In genomic region chr6:146028250-146028789, GRCh38 we compare ENCODE assay signal across 9 cellular contexts. TPM values are rescaled to one million over a fixed set of nuclear protein-coding genes. Genes with fewer than 3 reads are reported as not detected.
DNase-seq lines count a peak whose midpoint lies in the region; ATAC-seq and TF ChIP-seq lines count a peak whose summit lies in the region.
"Had no signal": no experiment of that assay in that cellular context is flagged by ENCODE, and none has a peak within 500 bp of the region (broad histone marks: within the 10 kb centered on the region; RNA-seq: fewer than 3 reads in every experiment).

No MANE protein-coding gene starts in this region.

- H3K4me1 ChIP-seq in SJSA1 (replicated peaks): no peaks in the 10 kb centered on the region

- H3K27ac ChIP-seq in SJSA1: no peak overlapping the region

- H3K4me3 ChIP-seq in SJSA1: no peak overlapping the region
- peak overlapping the region; percentile 18 for H3K4me3 ChIP-seq in kidney epithelial cell (ENCODE audit: low read depth, low read length)

- DNase-seq in GM13976 (ENCODE audit: low spot score): peak; percentile 72
- DNase-seq in SJSA1 (ENCODE audit: low read depth in 1 of 2, low spot score in 2 of 2): peak; percentile 32 to 55
- DNase-seq in cerebellum (ENCODE audit: low spot score): peak; percentile 63
- peak; percentile 10 for DNase-seq in kidney epithelial cell (ENCODE audit: low read depth)
- DNase-seq in stimulated activated CD4-positive, alpha-beta T cell treated with anti-CD3 and anti-CD28 coated beads, Interleukin-4, amount 100 ng/mL, for 48 hours (ENCODE audit: low read depth in 2 of 2): peak; percentile 16 to 35
- no peak for DNase-seq in NCI-H524 treated with DMSO at 0.1 percent for 48 hours (lab: John Stamatoyannopoulos, UW)
- no peak for DNase-seq in SHP77 treated with DMSO at 0.1 percent for 48 hours (lab: John Stamatoyannopoulos, UW)

- TF ChIP-seq CTCF in GM13976 (IDR thresholded peaks at IDR 0.05; ENCODE audit: borderline replicate concordance, control extremely low read depth, extremely low read depth, insufficient read depth, missing control alignments) (no peak), kidney epithelial cell (IDR thresholded peaks at IDR 0.05; ENCODE audit: insufficient read depth, low read length, poor library complexity, severe bottlenecking) (no peak)

- in situ Hi-C loops in GM13976 (cut with MboI; ENCODE audit: low sequenced_read_pairs, unreplicated experiment): no loop called here

- H3K9me3 ChIP-seq in SJSA1 (replicated peaks): no peaks in the 10 kb centered on the region

- peak; percentile 66 for ATAC-seq in HG02763 (IDR thresholded peaks at IDR 0.05; ENCODE audit: unreplicated experiment)

- H3K27me3 ChIP-seq in SJSA1 (replicated peaks) (no peaks in the 10 kb centered on the region; the same call in 1 of the 2 replicates), kidney epithelial cell (ENCODE audit: control insufficient read depth, insufficient read depth, low read length) (peaks cover 29% of the 10 kb centered on the region)

- H3K36me3 ChIP-seq in SJSA1 (no peaks in the 10 kb centered on the region), kidney epithelial cell (ENCODE audit: control insufficient read depth, insufficient read depth, low read length) (no peaks in the 10 kb centered on the region)

RNA-seq across cellular contexts. Expression of gene GRM1, which starts 0.5 kb away (rescaled TPM):
- total RNA-seq in SJSA1 (2014; rRNA removed; shearing (Covaris generic)): not detected in 2 replicates
- 28.9 TPM for total RNA-seq in cerebellum
- total RNA-seq in kidney epithelial cell: under 0.01 TPM in 1 of 2 replicates, not detected in the other
- total RNA-seq: T-helper 1 cell treated with Interleukin-12 subunit alpha and Interleukin-12 subunit beta and Interleukin-4 antibody, amounts not matched to agents 30 ng/mL and 1 ng/mL, for 36 hours had no signal

Comparison
In these comparisons a context has a peak if more than half of its experiments do, and no peak if none do; other contexts are left out.
1. DNase-seq: peak in GM13976 (single experiment), SJSA1 (2 of 2), cerebellum (single experiment), kidney epithelial cell (single experiment) and stimulated activated CD4-positive, alpha-beta T cell treated with anti-CD3 and anti-CD28 coated beads, Interleukin-4, amount 100 ng/mL, for 48 hours (2 of 2); none in NCI-H524 treated with DMSO at 0.1 percent for 48 hours (single experiment) and SHP77 treated with DMSO at 0.1 percent for 48 hours (single experiment).
2. RNA of gene GRM1, which starts 0.5 kb away (total RNA-seq): 28.9 TPM in cerebellum (single experiment); not detected in SJSA1 and under 0.01 TPM in kidney epithelial cell; every median in the first group is over 10 times any median in the second.